ENCODE assay signal across 1 cellular context in genomic region chrX:74923942-74924448, GRCh38.
TF ChIP-seq lines count a peak whose summit lies in the region.

No MANE protein-coding gene starts in this region.

TF ChIP-seq in SK-N-SH treated with all-trans-retinoic acid at 6 μM for 48 hours, 23 proteins besides CTCF, POLR2A, EP300 and RAD21 (continued from another document):
- TF ChIP-seq PATZ1 (CRISPR knock-in tag; IDR thresholded peaks at IDR 0.05; ENCODE audit: borderline replicate concordance), result no peak
- no peak for TF ChIP-seq CREB5 (CRISPR knock-in tag; IDR thresholded peaks at IDR 0.05; ENCODE audit: low read depth)
- no peak for TF ChIP-seq RARB (CRISPR knock-in tag; IDR thresholded peaks at IDR 0.05)
- no peak for TF ChIP-seq ESRRG (CRISPR knock-in tag; IDR thresholded peaks at IDR 0.05)
- no peak for TF ChIP-seq ISL1 (CRISPR knock-in tag; IDR thresholded peaks at IDR 0.05)
